ENCODE assay signal across 1 cellular context in the genomic region with DNA sequence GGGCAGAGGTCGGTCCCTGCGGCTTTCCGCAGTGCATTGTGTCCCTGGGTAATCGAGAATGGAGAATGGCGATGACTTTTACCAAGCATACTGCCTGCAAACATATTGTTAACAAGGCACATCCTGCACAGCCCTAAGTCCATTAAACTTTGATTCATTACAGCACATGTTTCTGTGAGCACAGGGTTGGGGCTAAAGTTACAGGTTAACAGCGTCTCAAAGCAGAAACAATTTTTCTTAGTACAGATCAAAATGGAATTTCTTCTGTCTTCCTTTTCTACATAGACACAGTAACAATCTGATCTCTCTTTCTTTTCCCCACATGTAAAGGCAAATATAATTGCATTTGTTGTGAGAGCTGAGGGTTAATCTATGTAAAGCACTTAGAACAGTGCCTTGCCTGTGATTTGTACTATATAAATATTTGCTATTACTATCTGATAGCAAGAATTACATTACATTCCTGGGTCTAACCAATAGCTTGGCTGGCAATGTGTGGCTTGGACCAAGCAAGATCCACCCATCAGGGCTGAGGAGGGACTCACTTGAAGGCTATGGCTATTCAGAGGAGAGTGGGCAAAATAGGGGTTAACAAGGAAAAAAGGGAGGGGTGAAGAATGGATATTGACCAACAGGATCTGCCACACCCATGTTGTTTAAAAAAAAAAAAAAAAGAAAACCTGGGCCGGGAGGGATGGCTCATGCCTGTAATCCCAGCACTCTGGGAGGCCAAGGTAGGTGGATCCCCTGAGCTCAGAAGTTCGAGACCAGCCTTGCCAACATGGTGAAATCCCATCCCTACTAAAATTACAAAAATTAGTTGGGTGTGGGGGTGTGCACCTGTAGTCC.
TF ChIP-seq lines count a peak whose summit lies in the region.

No MANE protein-coding gene starts in this region.

TF ChIP-seq in IMR-90, 13 proteins besides CTCF, POLR2A, EP300 and RAD21:
- TF ChIP-seq CEBPB (IDR thresholded peaks at IDR 0.05; ENCODE audit: low read depth, low read length) (no peak), RCOR1 (IDR thresholded peaks at IDR 0.05; ENCODE audit: insufficient replicate concordance, low read length) (no peak), MAZ (IDR thresholded peaks at IDR 0.05; ENCODE audit: borderline replicate concordance, low read depth, low read length) (no peak), ELK1 (IDR thresholded peaks at IDR 0.05; ENCODE audit: borderline replicate concordance, low read depth, low read length) (no peak), RFX5 (IDR thresholded peaks at IDR 0.05; ENCODE audit: low read depth, low read length) (no peak)
